In genomic region chr1:64043328-64043727, GRCh38 we compare ENCODE assay signal across 12 cellular contexts.
A peak's percentile ranks its signal among the peaks of the same experiment; 100 is the strongest.
DNase-seq lines count a peak whose midpoint lies in the region; ATAC-seq and TF ChIP-seq lines count a peak whose summit lies in the region.
"Had no signal": no experiment of that assay in that cellular context is flagged by ENCODE, and none has a peak within 500 bp of the region (broad histone marks: within the 10 kb centered on the region; RNA-seq: fewer than 3 reads in every experiment).

No MANE protein-coding gene starts in this region.

- peaks cover 8% of the 10 kb centered on the region for H3F3A ChIP-seq in smooth muscle cell (ENCODE audit: low read depth)

- H3K27ac Mint-ChIP-seq in HFFc6: peak overlapping the region; percentile 62
- H3K27ac Mint-ChIP-seq in brain: peak overlapping the region in 4 of 5 experiments; percentile 12 to 90 (median 86)
- H3K27ac Mint-ChIP-seq: activated naive CD8-positive, alpha-beta T cell had no signal

- H3K4me3 ChIP-seq in smooth muscle cell: no peak overlapping the region

- no peaks in the 10 kb centered on the region for H3K79me2 ChIP-seq in smooth muscle cell (ENCODE audit: low read depth)

- ATAC-seq in GM21737 (IDR thresholded peaks at IDR 0.05; ENCODE audit: unreplicated experiment): no peak
- ATAC-seq in HG02759 (IDR thresholded peaks at IDR 0.05; ENCODE audit: unreplicated experiment): no peak
- ATAC-seq: activated CD4-positive, CD25-positive, alpha-beta regulatory T cell treated with anti-CD3 and anti-CD28 coated beads, Interleukin-2, amount 50 U/mL, for 24 hours had no signal

- H3K27me3 Mint-ChIP-seq in HFFc6 (ENCODE audit: insufficient read depth) (peaks cover 4% of the 10 kb centered on the region; the same call in 1 of the 2 replicates), brain (no peaks in the 10 kb centered on the region)
- H3K27me3 Mint-ChIP-seq: activated naive CD8-positive, alpha-beta T cell had no signal

- H3K9ac ChIP-seq in smooth muscle cell (ENCODE audit: low read depth): no peak overlapping the region

- H3K36me3 ChIP-seq in smooth muscle cell (ENCODE audit: low read depth): no peaks in the 10 kb centered on the region

- DNase-seq in HFFc6 (no peak), kidney tubule cell (ENCODE audit: low spot score) (peak; percentile 45), smooth muscle cell (lab: John Stamatoyannopoulos, UW; ENCODE audit: unreplicated experiment) (no peak), occipital lobe (lab: John Stamatoyannopoulos, UW) (no peak)
- no peak for DNase-seq in activated CD8-positive, alpha-beta memory T cell treated with anti-CD3 and anti-CD28 coated beads, Interleukin-2, amount 50 U/mL, for 4 hours
- DNase-seq: OCI-M1; stimulated activated CD4-positive, alpha-beta T cell treated with anti-CD3 and anti-CD28 coated beads, Interleukin-15, amount 100 ng/mL, for 24 hours had no signal

- H3K9me3 ChIP-seq in smooth muscle cell (replicated peaks; ENCODE audit: low read depth): no peaks in the 10 kb centered on the region

- H3K36me3 Mint-ChIP-seq in HFFc6 (ENCODE audit: low read depth): no peaks in the 10 kb centered on the region
- no peaks in the 10 kb centered on the region for H3K36me3 Mint-ChIP-seq in brain
- H3K36me3 Mint-ChIP-seq: activated naive CD8-positive, alpha-beta T cell had no signal

- no peak overlapping the region for H2AFZ ChIP-seq in smooth muscle cell (ENCODE audit: low read depth)

- no peaks in the 10 kb centered on the region for H3K9me3 Mint-ChIP-seq in HFFc6
- peaks cover 0 to 4% (median 0%) of the 10 kb centered on the region in 5 experiments for H3K9me3 Mint-ChIP-seq in brain

- H3K4me3 Mint-ChIP-seq in HFFc6: no peak overlapping the region; the same call in 1 of the 2 replicates
- H3K4me3 Mint-ChIP-seq in brain: peak overlapping the region in 1 of 5 experiments; percentile 52
- H3K4me3 Mint-ChIP-seq: activated naive CD8-positive, alpha-beta T cell had no signal

- H3K27me3 ChIP-seq in smooth muscle cell (ENCODE audit: low read depth): peaks cover 6% of the 10 kb centered on the region

- WGBS in smooth muscle cell (ENCODE audit: low lambda C conversion rate): 65% methylated on average over 2 of the region's 2 CpGs

- H3K4me1 Mint-ChIP-seq in HFFc6 (ENCODE audit: low read depth) (peaks cover 76% of the 10 kb centered on the region), brain (peaks cover 63% of the 10 kb centered on the region)

- peak overlapping the region; percentile 41 for H3K27ac ChIP-seq in smooth muscle cell (ENCODE audit: low read depth)

- H4K20me1 ChIP-seq in smooth muscle cell (ENCODE audit: low read depth): no peaks in the 10 kb centered on the region

- H3K4me1 ChIP-seq in smooth muscle cell (ENCODE audit: low read depth): peaks cover 27% of the 10 kb centered on the region

- H3K4me2 ChIP-seq in smooth muscle cell: no peak overlapping the region

- no peak for TF ChIP-seq CTCF in HFFc6 (IDR thresholded peaks at IDR 0.05)
- no peak for TF ChIP-seq CTCF in brain (conservative IDR thresholded peaks at IDR 0.05)
- TF ChIP-seq CTCF in smooth muscle cell (IDR thresholded peaks at IDR 0.05; ENCODE audit: borderline replicate concordance, insufficient read depth, poor library complexity, severe bottlenecking): no peak
